In the genomic region with DNA sequence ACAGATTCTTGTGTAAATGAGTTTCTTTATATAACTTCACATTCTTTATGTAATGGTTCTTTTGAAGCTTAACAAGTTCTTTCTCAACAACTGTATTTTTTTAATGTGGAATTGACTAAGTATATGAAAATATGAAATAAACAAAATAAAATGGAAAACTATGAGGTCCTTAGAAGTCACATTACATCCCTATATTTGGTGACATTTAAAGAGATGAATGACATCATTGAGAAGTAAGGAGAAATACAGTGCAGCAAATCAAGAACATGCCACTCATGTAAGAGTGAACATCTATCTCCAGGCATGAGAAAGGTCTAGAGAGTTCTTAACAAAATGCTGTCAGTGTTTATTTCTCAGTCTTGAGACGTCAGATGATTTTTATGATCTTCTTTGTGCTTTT, we compare ENCODE assay signal across 1 cellular context.
TF ChIP-seq lines count a peak whose summit lies in the region.

No MANE protein-coding gene starts in this region.

TF ChIP-seq in IMR-90, 13 proteins besides CTCF, POLR2A, EP300 and RAD21:
- TF ChIP-seq MAZ (IDR thresholded peaks at IDR 0.05; ENCODE audit: borderline replicate concordance, low read depth, low read length) (no peak), SMC3 (IDR thresholded peaks at IDR 0.05; ENCODE audit: low read depth, low read length) (no peak), RCOR1 (IDR thresholded peaks at IDR 0.05; ENCODE audit: insufficient replicate concordance, low read length) (no peak), RFX5 (IDR thresholded peaks at IDR 0.05; ENCODE audit: low read depth, low read length) (no peak), BHLHE40 (IDR thresholded peaks at IDR 0.05; ENCODE audit: low read depth, low read length) (no peak), MAFK (IDR thresholded peaks at IDR 0.05; ENCODE audit: low read depth, low read length) (no peak), FOS (IDR thresholded peaks at IDR 0.05; ENCODE audit: low read depth, low read length) (no peak), CHD1 (IDR thresholded peaks at IDR 0.05; ENCODE audit: low read depth, low read length) (no peak), MXI1 (IDR thresholded peaks at IDR 0.05; ENCODE audit: borderline replicate concordance, low read depth, low read length) (no peak), NFE2L2 (IDR thresholded peaks at IDR 0.05; ENCODE audit: low read depth, low read length) (no peak), CEBPB (IDR thresholded peaks at IDR 0.05; ENCODE audit: low read depth, low read length) (no peak)
- TF ChIP-seq, protein P1, sequence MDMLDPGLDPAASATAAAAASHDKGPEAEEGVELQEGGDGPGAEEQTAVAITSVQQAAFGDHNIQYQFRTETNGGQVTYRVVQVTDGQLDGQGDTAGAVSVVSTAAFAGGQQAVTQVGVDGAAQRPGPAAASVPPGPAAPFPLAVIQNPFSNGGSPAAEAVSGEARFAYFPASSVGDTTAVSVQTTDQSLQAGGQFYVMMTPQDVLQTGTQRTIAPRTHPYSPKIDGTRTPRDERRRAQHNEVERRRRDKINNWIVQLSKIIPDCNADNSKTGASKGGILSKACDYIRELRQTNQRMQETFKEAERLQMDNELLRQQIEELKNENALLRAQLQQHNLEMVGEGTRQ (IDR thresholded peaks at IDR 0.05; ENCODE audit: low read depth, low read length) = no peak
- TF ChIP-seq, protein P2, sequence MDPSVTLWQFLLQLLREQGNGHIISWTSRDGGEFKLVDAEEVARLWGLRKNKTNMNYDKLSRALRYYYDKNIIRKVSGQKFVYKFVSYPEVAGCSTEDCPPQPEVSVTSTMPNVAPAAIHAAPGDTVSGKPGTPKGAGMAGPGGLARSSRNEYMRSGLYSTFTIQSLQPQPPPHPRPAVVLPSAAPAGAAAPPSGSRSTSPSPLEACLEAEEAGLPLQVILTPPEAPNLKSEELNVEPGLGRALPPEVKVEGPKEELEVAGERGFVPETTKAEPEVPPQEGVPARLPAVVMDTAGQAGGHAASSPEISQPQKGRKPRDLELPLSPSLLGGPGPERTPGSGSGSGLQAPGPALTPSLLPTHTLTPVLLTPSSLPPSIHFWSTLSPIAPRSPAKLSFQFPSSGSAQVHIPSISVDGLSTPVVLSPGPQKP (IDR thresholded peaks at IDR 0.05; ENCODE audit: borderline replicate concordance, low read depth, low read length) = no peak
